Comparison of ENCODE assay signal across 1 cellular context in genomic region chr10:34216348-34216908, GRCh38.
A peak's percentile ranks its signal among the peaks of the same experiment; 100 is the strongest.
TF ChIP-seq lines count a peak whose summit lies in the region.

No MANE protein-coding gene starts in this region.

TF ChIP-seq in HepG2, 621 proteins besides CTCF, POLR2A, EP300 and RAD21 (continued from another document):
- TF ChIP-seq ZNF598 (CRISPR knock-in tag; IDR thresholded peaks at IDR 0.05; ENCODE audit: borderline replicate concordance) (no peak), MXD4 (CRISPR knock-in tag; IDR thresholded peaks at IDR 0.05) (0 out of 2 replicates have a peak, but pooled peaks have one; percentile 32), TBX2 (CRISPR knock-in tag; IDR thresholded peaks at IDR 0.05; ENCODE audit: borderline replicate concordance) (0 out of 2 replicates have a peak, but pooled peaks have one; percentile 45), FOXO1 (CRISPR knock-in tag; IDR thresholded peaks at IDR 0.05) (peak; percentile 79), PLRG1 (conservative IDR thresholded peaks at IDR 0.05) (no peak), CHD4 (IDR thresholded peaks at IDR 0.05; ENCODE audit: borderline replicate concordance, low read length) (no peak), DMAP1 (CRISPR knock-in tag; IDR thresholded peaks at IDR 0.05) (no peak), ZNF660 (CRISPR knock-in tag; IDR thresholded peaks at IDR 0.05; ENCODE audit: borderline replicate concordance, low read depth) (no peak), SMC3 (IDR thresholded peaks at IDR 0.05; ENCODE audit: low read length) (no peak), NAIF1 (CRISPR knock-in tag; IDR thresholded peaks at IDR 0.05; ENCODE audit: borderline replicate concordance) (no peak), ERF (CRISPR knock-in tag; IDR thresholded peaks at IDR 0.05) (no peak), ZBTB42 (CRISPR knock-in tag; IDR thresholded peaks at IDR 0.05) (no peak), MAFK (conservative IDR thresholded peaks at IDR 0.05 in 1 of 2, IDR thresholded peaks at IDR 0.05 in 1 of 2; ENCODE audit: low read length in 2 of 2) (no peak), CEBPB (IDR thresholded peaks at IDR 0.05; ENCODE audit: borderline replicate concordance, low read depth, low read length) (no peak)
